Comparison of ENCODE assay signal across 7 cellular contexts in the genomic region with DNA sequence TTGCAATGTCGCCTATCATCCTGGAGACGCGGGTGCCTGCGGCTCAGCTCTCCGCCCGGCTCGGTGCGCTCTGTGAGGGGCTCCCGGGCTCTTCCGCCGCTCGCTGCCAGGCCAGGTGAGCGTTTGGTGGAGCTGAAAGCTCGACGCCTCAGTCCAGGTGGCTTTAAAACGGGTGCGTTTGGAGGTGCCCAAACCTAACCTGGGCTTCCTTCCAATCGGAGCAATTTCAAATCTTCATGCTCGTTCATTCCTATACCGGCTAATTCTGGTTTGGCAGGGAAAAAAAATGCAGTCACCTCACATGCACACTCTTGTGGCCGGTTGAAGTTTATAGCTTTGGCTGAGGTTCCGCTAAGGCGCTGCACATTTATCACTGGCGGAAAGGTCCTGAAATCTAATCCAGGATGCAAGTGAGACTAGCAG. TPM values are rescaled to one million over a fixed set of nuclear protein-coding genes. Genes with fewer than 3 reads are reported as not detected.
DNase-seq lines count a peak whose midpoint lies in the region; ATAC-seq and TF ChIP-seq lines count a peak whose summit lies in the region.

A gene with protein sequence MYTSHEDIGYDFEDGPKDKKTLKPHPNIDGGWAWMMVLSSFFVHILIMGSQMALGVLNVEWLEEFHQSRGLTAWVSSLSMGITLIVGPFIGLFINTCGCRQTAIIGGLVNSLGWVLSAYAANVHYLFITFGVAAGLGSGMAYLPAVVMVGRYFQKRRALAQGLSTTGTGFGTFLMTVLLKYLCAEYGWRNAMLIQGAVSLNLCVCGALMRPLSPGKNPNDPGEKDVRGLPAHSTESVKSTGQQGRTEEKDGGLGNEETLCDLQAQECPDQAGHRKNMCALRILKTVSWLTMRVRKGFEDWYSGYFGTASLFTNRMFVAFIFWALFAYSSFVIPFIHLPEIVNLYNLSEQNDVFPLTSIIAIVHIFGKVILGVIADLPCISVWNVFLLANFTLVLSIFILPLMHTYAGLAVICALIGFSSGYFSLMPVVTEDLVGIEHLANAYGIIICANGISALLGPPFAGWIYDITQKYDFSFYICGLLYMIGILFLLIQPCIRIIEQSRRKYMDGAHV (minus strand): TSS at position 267 of the 423 bp plus-strand sequence. CDS start 9,572 bp downstream, outside the sequence.

- H3K27me3 Mint-ChIP-seq in neural progenitor cell (ENCODE audit: insufficient read depth, low read depth): peaks cover 13% of the 10 kb centered on the region

- no peak within 1 kb of the TSS for H3K27ac ChIP-seq in neural progenitor cell

- TF ChIP-seq CTCF in GM12874 (IDR thresholded peaks at IDR 0.05; ENCODE audit: insufficient read depth, low read depth, low read length) (peak; percentile 48), neural progenitor cell (IDR thresholded peaks at IDR 0.05) (peak; percentile 28)

- DNase-seq in NCI-H510A (lab: John Stamatoyannopoulos, UW): peak; percentile 59
- DNase-seq in activated gamma-delta T cell treated with anti-CD3 and anti-CD28 coated beads, Interleukin-2, amount 50 U/mL, for 16 hours (ENCODE audit: low read depth): peak; percentile 7
- peak; percentile 29 for DNase-seq in globus pallidus (ENCODE audit: low spot score)
- DNase-seq in neural progenitor cell (ENCODE audit: low spot score): peak; percentile 52
- DNase-seq in middle frontal gyrus (ENCODE audit: extremely low spot score, low spot score): no peak

- H3K27me3 ChIP-seq in neural progenitor cell: peaks cover 43% of the 10 kb centered on the region

- no peaks in the 10 kb centered on the region for H3K79me2 ChIP-seq in neural progenitor cell (ENCODE audit: low read depth)

- H3F3A ChIP-seq in neural progenitor cell (ENCODE audit: low read depth): peaks cover 4% of the 10 kb centered on the region

- H3K9me3 ChIP-seq in neural progenitor cell (ENCODE audit: low read depth): no peaks in the 10 kb centered on the region

- peaks cover 2% of the 10 kb centered on the region for H3K36me3 Mint-ChIP-seq in neural progenitor cell

- peak within 1 kb of the TSS; percentile 56 for H3K4me3 ChIP-seq in neural progenitor cell

- no peak within 1 kb of the TSS for H3K9ac ChIP-seq in neural progenitor cell

- H3K4me1 ChIP-seq in neural progenitor cell: no peaks in the 10 kb centered on the region

- peak within 1 kb of the TSS; percentile 82 for H3K4me2 ChIP-seq in neural progenitor cell

- H4K20me1 ChIP-seq in neural progenitor cell (ENCODE audit: low read depth): no peaks in the 10 kb centered on the region

- peak within 1 kb of the TSS; percentile 98 for H3K4me3 Mint-ChIP-seq in neural progenitor cell

- H3K9me3 Mint-ChIP-seq in neural progenitor cell: no peaks in the 10 kb centered on the region

- no peaks in the 10 kb centered on the region for H3K36me3 ChIP-seq in neural progenitor cell

- peaks cover 9% of the 10 kb centered on the region for H3K4me1 Mint-ChIP-seq in neural progenitor cell

- H3K27ac Mint-ChIP-seq in neural progenitor cell: peak within 1 kb of the TSS; percentile 89

- peak; percentile 21 for ATAC-seq in HG03025 (IDR thresholded peaks at IDR 0.05; ENCODE audit: low FRiP score, unreplicated experiment)

- H2AFZ ChIP-seq in neural progenitor cell (replicated peaks): peak within 1 kb of the TSS; percentile 96

RNA-seq across cellular contexts. Expression of the gene that starts here (rescaled TPM):
- total RNA-seq in neural progenitor cell (ENCODE audit: low replicate concordance): 10.8 and 12.4 TPM in 2 replicates
